ENCODE assay signal across 1 cellular context in the genomic region with DNA sequence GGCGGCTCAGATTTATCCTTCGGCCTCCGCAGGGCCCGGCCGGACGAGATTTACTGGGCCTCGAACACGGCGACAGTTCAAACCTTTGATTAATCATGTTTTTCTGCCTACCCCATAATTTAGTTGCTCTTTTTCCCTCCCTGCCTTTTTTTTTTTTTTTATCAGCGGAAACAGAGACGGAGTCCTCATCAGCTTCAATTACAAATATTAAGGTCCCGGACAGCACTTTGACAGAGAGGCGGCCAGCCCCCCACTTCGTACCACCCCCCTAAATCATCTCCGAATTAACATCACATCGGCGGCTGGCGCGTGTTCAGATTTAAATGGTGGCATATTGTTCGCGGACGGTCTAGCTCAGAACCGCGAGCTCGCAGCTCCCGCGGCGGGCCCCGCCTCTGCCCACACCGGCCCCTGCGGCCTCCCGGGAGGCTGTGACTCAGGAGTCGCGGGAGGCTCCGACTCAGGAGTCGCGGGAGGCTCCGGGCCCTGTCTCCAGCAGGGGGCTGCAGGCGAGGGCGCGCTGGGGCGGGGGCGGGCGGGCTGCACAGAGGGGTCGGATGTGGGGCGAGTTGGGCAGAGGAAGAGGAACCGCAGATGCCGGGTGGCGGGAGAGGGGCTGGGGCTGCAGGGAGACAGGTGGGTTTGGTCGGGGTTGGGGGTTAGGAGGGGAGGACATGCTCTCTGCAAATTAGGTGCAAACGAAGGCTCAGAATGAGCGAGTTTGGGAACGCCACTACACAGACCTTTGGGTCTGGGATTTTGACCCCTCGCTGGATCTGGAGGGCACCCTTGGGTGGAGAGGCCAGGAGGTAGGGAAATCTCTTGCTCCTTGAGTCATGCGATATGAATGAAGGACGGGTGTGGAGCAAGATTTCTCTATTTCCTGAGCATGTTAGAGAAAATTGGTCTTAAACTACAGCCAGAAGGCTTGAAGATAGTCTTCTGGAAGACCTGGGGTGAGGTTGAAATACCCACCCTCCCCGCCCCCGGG.
TF ChIP-seq lines count a peak whose summit lies in the region.

No MANE protein-coding gene starts in this region.

TF ChIP-seq in GM12878, 131 proteins besides CTCF, POLR2A, EP300 and RAD21:
- no peak for TF ChIP-seq NFIC (IDR thresholded peaks at IDR 0.05; ENCODE audit: low read depth, low read length)
- TF ChIP-seq NRF1 (conservative IDR thresholded peaks at IDR 0.05; ENCODE audit: low read depth, low read length) = no peak
- no peak for TF ChIP-seq BCL11A (IDR thresholded peaks at IDR 0.05; ENCODE audit: low read depth, low read length)
- TF ChIP-seq SREBF2 (IDR thresholded peaks at IDR 0.05; ENCODE audit: low read length) = no peak
- no peak for TF ChIP-seq ETV6 (conservative IDR thresholded peaks at IDR 0.05 in 1 of 2, IDR thresholded peaks at IDR 0.05 in 1 of 2; ENCODE audit: borderline replicate concordance in 1 of 2, low read depth in 1 of 2)
- TF ChIP-seq, protein P1, sequence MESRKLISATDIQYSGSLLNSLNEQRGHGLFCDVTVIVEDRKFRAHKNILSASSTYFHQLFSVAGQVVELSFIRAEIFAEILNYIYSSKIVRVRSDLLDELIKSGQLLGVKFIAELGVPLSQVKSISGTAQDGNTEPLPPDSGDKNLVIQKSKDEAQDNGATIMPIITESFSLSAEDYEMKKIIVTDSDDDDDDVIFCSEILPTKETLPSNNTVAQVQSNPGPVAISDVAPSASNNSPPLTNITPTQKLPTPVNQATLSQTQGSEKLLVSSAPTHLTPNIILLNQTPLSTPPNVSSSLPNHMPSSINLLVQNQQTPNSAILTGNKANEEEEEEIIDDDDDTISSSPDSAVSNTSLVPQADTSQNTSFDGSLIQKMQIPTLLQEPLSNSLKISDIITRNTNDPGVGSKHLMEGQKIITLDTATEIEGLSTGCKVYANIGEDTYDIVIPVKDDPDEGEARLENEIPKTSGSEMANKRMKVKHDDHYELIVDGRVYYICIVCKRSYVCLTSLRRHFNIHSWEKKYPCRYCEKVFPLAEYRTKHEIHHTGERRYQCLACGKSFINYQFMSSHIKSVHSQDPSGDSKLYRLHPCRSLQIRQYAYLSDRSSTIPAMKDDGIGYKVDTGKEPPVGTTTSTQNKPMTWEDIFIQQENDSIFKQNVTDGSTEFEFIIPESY (IDR thresholded peaks at IDR 0.05) = no peak
- TF ChIP-seq NR2F1 (conservative IDR thresholded peaks at IDR 0.05) = no peak
- TF ChIP-seq MEF2A (IDR thresholded peaks at IDR 0.05; ENCODE audit: insufficient read depth, low read depth, low read length) = no peak
- no peak for TF ChIP-seq NFYA (IDR thresholded peaks at IDR 0.05; ENCODE audit: borderline replicate concordance, low read depth, low read length)
- no peak for TF ChIP-seq GATAD2B (conservative IDR thresholded peaks at IDR 0.05; ENCODE audit: low read depth)
- TF ChIP-seq, protein P2, sequence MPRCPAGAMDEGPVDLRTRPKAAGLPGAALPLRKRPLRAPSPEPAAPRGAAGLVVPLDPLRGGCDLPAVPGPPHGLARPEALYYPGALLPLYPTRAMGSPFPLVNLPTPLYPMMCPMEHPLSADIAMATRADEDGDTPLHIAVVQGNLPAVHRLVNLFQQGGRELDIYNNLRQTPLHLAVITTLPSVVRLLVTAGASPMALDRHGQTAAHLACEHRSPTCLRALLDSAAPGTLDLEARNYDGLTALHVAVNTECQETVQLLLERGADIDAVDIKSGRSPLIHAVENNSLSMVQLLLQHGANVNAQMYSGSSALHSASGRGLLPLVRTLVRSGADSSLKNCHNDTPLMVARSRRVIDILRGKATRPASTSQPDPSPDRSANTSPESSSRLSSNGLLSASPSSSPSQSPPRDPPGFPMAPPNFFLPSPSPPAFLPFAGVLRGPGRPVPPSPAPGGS (IDR thresholded peaks at IDR 0.05; ENCODE audit: borderline replicate concordance, insufficient read depth, low read depth, low read length, poor library complexity, severe bottlenecking) = no peak
- no peak for TF ChIP-seq KDM1A (IDR thresholded peaks at IDR 0.05; ENCODE audit: borderline replicate concordance)
- TF ChIP-seq EGR1 (IDR thresholded peaks at IDR 0.05; ENCODE audit: borderline replicate concordance in 1 of 2, low read depth in 2 of 2, low read length in 2 of 2) = peak in 1 of 2 experiments; percentile 27; a peak in 1 of 3 replicates
- TF ChIP-seq SUZ12 (IDR thresholded peaks at IDR 0.05; ENCODE audit: unreplicated experiment) = peak; percentile 40
- TF ChIP-seq CEBPB (IDR thresholded peaks at IDR 0.05; ENCODE audit: borderline replicate concordance in 1 of 2, low read depth in 2 of 2, low read length in 2 of 2) = no peak
- TF ChIP-seq EZH2 (IDR thresholded peaks at IDR 0.05; ENCODE audit: borderline replicate concordance, control insufficient read depth, low read depth, low read length) = peak; percentile 92; the same call in 1 of the 2 replicates
- no peak for TF ChIP-seq CHD4 (IDR thresholded peaks at IDR 0.05)
